ENCODE assay signal across 29 cellular contexts in the genomic region with DNA sequence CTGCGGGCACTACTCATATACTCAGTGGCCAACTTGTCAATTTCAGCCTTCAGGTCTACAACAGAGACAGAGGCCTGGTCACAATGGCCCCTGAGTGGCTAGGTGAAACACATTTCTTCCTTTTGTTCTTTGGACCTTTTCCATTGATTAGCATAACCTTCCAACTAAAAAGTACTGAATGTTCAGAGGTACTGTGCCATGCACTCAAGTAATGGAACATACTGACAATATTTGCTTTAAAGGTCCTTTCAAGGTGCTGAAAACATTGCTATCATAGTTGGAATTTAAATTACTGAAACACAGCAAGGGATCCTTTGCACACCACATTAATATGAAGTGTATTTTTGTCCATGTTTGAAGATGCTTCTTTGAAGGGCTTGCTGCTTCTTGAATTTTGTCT. TPM values are rescaled to one million over a fixed set of nuclear protein-coding genes. Genes with fewer than 3 reads are reported as not detected.
"Had no signal": no experiment of that assay in that cellular context is flagged by ENCODE, and none has a peak within 500 bp of the region (broad histone marks: within the 10 kb centered on the region; RNA-seq: fewer than 3 reads in every experiment).

No MANE protein-coding gene starts in this region.

- DNase-seq: effector CD4-positive, alpha-beta T cell; foreskin fibroblast; gastrocnemius medialis; head of caudate nucleus; kidney; left colon; natural killer cell; occipital lobe; retina; stimulated activated CD4-positive, alpha-beta T cell treated with anti-CD3 and anti-CD28 coated beads, Interleukin-12 subunit alpha, Interleukin-12 subunit beta, amount 100 ng/mL, for 4 hours; stimulated activated CD4-positive, alpha-beta T cell treated with anti-CD3 and anti-CD28 coated beads, Interleukin-1b, Interleukin-23, amount 100 ng/mL, for 48 hours; stimulated activated CD4-positive, alpha-beta T cell treated with anti-CD3 and anti-CD28 coated beads, Interleukin-4, amount 100 ng/mL, for 1 hour; stimulated activated CD8-positive, alpha-beta memory T cell treated with anti-CD3 and anti-CD28 coated beads, Interleukin-4, amount 100 ng/mL, for 48 hours; stimulated activated naive CD4-positive, alpha-beta T cell; stimulated activated naive CD8-positive, alpha-beta T cell treated with anti-CD3 and anti-CD28 coated beads, Interleukin-15, amount 100 ng/mL, for 72 hours; thyroid gland; trophoblast cell had no signal

- H3K27me3 Mint-ChIP-seq: memory B cell; stimulated activated naive CD8-positive, alpha-beta T cell treated with anti-CD3 and anti-CD28 coated beads, Interleukin-15, amount 100 ng/mL, for 72 hours had no signal

- H3K4me3 Mint-ChIP-seq: memory B cell; natural killer cell; stimulated activated naive CD8-positive, alpha-beta T cell treated with anti-CD3 and anti-CD28 coated beads, Interleukin-15, amount 100 ng/mL, for 72 hours had no signal

- H3K27ac ChIP-seq: epithelial cell of prostate, gastrocnemius medialis, hepatocyte, ovary, thyroid gland, vagina had no signal

- H3K9me3 Mint-ChIP-seq: memory B cell; natural killer cell; stimulated activated naive CD8-positive, alpha-beta T cell treated with anti-CD3 and anti-CD28 coated beads, Interleukin-15, amount 100 ng/mL, for 72 hours had no signal

- H3K9me3 ChIP-seq: gastrocnemius medialis, ovary, thyroid gland, vagina had no signal

- H3K27me3 ChIP-seq: dorsolateral prefrontal cortex, gastrocnemius medialis, hepatocyte, ovary, thyroid gland, vagina had no signal

- ATAC-seq: esophagus mucosa; gastrocnemius medialis; left colon; natural killer cell; sciatic nerve; stimulated activated naive CD8-positive, alpha-beta T cell treated with anti-CD3 and anti-CD28 coated beads, Interleukin-15, amount 100 ng/mL, for 72 hours had no signal

- H3K4me1 ChIP-seq: gastrocnemius medialis, thyroid gland had no signal

- H3K36me3 ChIP-seq: ovary had no signal

- H3K27ac Mint-ChIP-seq: natural killer cell; stimulated activated naive CD8-positive, alpha-beta T cell treated with anti-CD3 and anti-CD28 coated beads, Interleukin-15, amount 100 ng/mL, for 72 hours had no signal

- H3K4me3 ChIP-seq: dorsolateral prefrontal cortex, gastrocnemius medialis, hepatocyte, lung, ovary, smooth muscle cell, thyroid gland, vagina had no signal

RNA-seq across cellular contexts. Expression of a gene that starts 6.1 kb away (rescaled TPM):
- total RNA-seq: smooth muscle cell had no signal
- polyA plus RNA-seq: smooth muscle cell had no signal

RNA-seq across cellular contexts. Expression of a gene that starts 17.6 kb away (rescaled TPM):
- total RNA-seq: glomerular endothelial cell had no signal
- polyA plus RNA-seq: neural cell had no signal
